Comparison of ENCODE assay signal across 8 cellular contexts in genomic region chr15:89888214-89888804, GRCh38. TPM values are rescaled to one million over a fixed set of nuclear protein-coding genes. Genes with fewer than 3 reads are reported as not detected.
A peak's percentile ranks its signal among the peaks of the same experiment; 100 is the strongest.
DNase-seq lines count a peak whose midpoint lies in the region; TF ChIP-seq lines count a peak whose summit lies in the region.

No MANE protein-coding gene starts in this region.

- H3K27ac Mint-ChIP-seq in H9, result no peak overlapping the region
- no peak overlapping the region for H3K27ac Mint-ChIP-seq in activated CD4-positive, alpha-beta memory T cell treated with anti-CD3 and anti-CD28 coated beads, Interleukin-2, amount 10 ng/mL, durations not matched to agents 7 days and 5 days

- H2AK5ac ChIP-seq in H9 (ENCODE audit: insufficient read length, low read length), result no peak overlapping the region

- H3K56ac ChIP-seq in H9 (ENCODE audit: insufficient read length, low read depth, low read length), result no peak overlapping the region

- no peak overlapping the region for H2BK12ac ChIP-seq in H9 (ENCODE audit: insufficient read length, low read depth, low read length)

- no peak overlapping the region for H3K4me3 Mint-ChIP-seq in H9
- no peak overlapping the region for H3K4me3 Mint-ChIP-seq in activated CD4-positive, alpha-beta memory T cell treated with anti-CD3 and anti-CD28 coated beads, Interleukin-2, amount 10 ng/mL, durations not matched to agents 7 days and 5 days

- H3F3A ChIP-seq in SK-N-SH (replicated peaks; ENCODE audit: insufficient read depth), result peaks cover 16% of the 10 kb centered on the region

- POLR2A ChIA-PET in SK-N-SH (lab: Yijun Ruan, JAX), result no interaction called here
- POLR2A ChIA-PET in activated CD4-positive, alpha-beta memory T cell treated with anti-CD3 and anti-CD28 coated beads, Interleukin-2, amount 10 ng/mL, durations not matched to agents 7 days and 5 days (lab: Charles Lee), result interaction anchor here (0.8 kb wide), 1 partner anchor 191 kb away, joined by 3 read pairs; no protein-coding TSS in a partner anchor

- no peak overlapping the region for H2BK15ac ChIP-seq in H9 (ENCODE audit: low read depth, low read length)

- H4K91ac ChIP-seq in H9 (ENCODE audit: insufficient read length, low read depth, low read length), result no peak overlapping the region

- no CpG with 5 or more reads among the region's 4 CpGs for WGBS in H9 (ENCODE audit: extremely low coverage, insufficient read length, low lambda C conversion rate)
- WGBS in SK-N-SH (ENCODE audit: low lambda C conversion rate), result 53% methylated on average over 4 of the region's 4 CpGs

- no peak overlapping the region for H2BK120ac ChIP-seq in H9 (ENCODE audit: low read depth, low read length, poor library complexity, severe bottlenecking)

- H3K23me2 ChIP-seq in H9 (ENCODE audit: insufficient read length, low read depth, low read length, poor library complexity, severe bottlenecking), result peaks cover 4% of the 10 kb centered on the region

- no peaks in the 10 kb centered on the region for H3K9me3 ChIP-seq in H9 (ENCODE audit: control insufficient read depth, low read depth, low read length)
- no peaks in the 10 kb centered on the region for H3K9me3 ChIP-seq in SK-N-SH

- H3K79me1 ChIP-seq in H9 (ENCODE audit: insufficient read depth, low read depth, low read length, poor library complexity, severe bottlenecking), result peaks cover 6% of the 10 kb centered on the region

- H3K36me3 Mint-ChIP-seq in H9 (ENCODE audit: insufficient read depth in 1 of 3, low read depth in 3 of 3), result peaks cover 6 to 35% (median 35%) of the 10 kb centered on the region in 3 experiments; a peak in 6 of 7 replicates
- H3K36me3 Mint-ChIP-seq in activated CD4-positive, alpha-beta memory T cell treated with anti-CD3 and anti-CD28 coated beads, Interleukin-2, amount 10 ng/mL, durations not matched to agents 7 days and 5 days (ENCODE audit: low read depth), result peaks cover 44% of the 10 kb centered on the region

- no peak overlapping the region for H3K14ac ChIP-seq in H9 (ENCODE audit: insufficient read depth, low read length)

- H3K4me2 ChIP-seq in H9 (ENCODE audit: insufficient read depth, insufficient read length, low read length), result no peak overlapping the region
- no peak overlapping the region for H3K4me2 ChIP-seq in SK-N-SH

- H3K27me3 ChIP-seq in H9 (ENCODE audit: insufficient read depth, low read length) (no peaks in the 10 kb centered on the region), SK-N-SH (ENCODE audit: insufficient read depth) (no peaks in the 10 kb centered on the region)

- CTCF ChIA-PET in SK-N-SH (lab: Yijun Ruan, JAX), result interaction anchor here (0.7 to 7.4 kb wide), 13 partner anchors 10 to 242 kb away, joined by 3 to 58 read pairs (median 4); partner anchors contain the start of gene MESP1
- CTCF ChIA-PET in activated CD4-positive, alpha-beta memory T cell treated with anti-CD3 and anti-CD28 coated beads, Interleukin-2, amount 10 ng/mL, durations not matched to agents 7 days and 5 days (lab: Charles Lee), result interaction anchor here (1.0 to 10.1 kb wide), 9 partner anchors 10 to 183 kb away, joined by 3 to 119 read pairs (median 11); partner anchors contain the start of gene MESP1

- H3K4me1 Mint-ChIP-seq in H9, result peaks cover 2 to 4% of the 10 kb centered on the region in 2 experiments; a peak in 1 of 4 replicates
- H3K4me1 Mint-ChIP-seq in activated CD4-positive, alpha-beta memory T cell treated with anti-CD3 and anti-CD28 coated beads, Interleukin-2, amount 10 ng/mL, durations not matched to agents 7 days and 5 days, result peaks cover 29% of the 10 kb centered on the region

- no peak overlapping the region for H3K27ac ChIP-seq in H9 (ENCODE audit: insufficient read length, low read depth, low read length)
- H3K27ac ChIP-seq in SK-N-SH (ENCODE audit: low read depth in 2 of 2, low read length in 1 of 2), result no peak overlapping the region

- no peak overlapping the region for H3K4me3 ChIP-seq in AG10803 (ENCODE audit: low read length)
- H3K4me3 ChIP-seq in SK-N-SH (ENCODE audit: low read depth in 2 of 2, low read length in 1 of 2), result no peak overlapping the region

- H4K20me1 ChIP-seq in H9 (ENCODE audit: control insufficient read depth, insufficient read depth, insufficient read length) (no peaks in the 10 kb centered on the region), SK-N-SH (ENCODE audit: insufficient read depth) (no peaks in the 10 kb centered on the region)

- H3K79me2 ChIP-seq in H9 (ENCODE audit: insufficient read depth, low read length) (no peaks in the 10 kb centered on the region; the same call in 1 of the 2 replicates), SK-N-SH (ENCODE audit: insufficient read depth) (peaks cover 40% of the 10 kb centered on the region)

- H2BK20ac ChIP-seq in H9 (ENCODE audit: low read depth, low read length, poor library complexity, severe bottlenecking), result no peak overlapping the region

- peak; percentile 93 for DNase-seq in AG10803 (ENCODE audit: low read depth)
- DNase-seq in H9, result no peak
- DNase-seq in SK-N-SH, result no peak
- peak; percentile 34 for DNase-seq in hepatic stellate cell (ENCODE audit: low spot score)
- no peak for DNase-seq in activated CD4-positive, alpha-beta memory T cell treated with anti-CD3 and anti-CD28 coated beads, Interleukin-2, amount 10 ng/mL, durations not matched to agents 7 days and 5 days
- DNase-seq in NCI-H187 treated with DMSO at 0.1 percent for 48 hours (lab: John Stamatoyannopoulos, UW), result no peak
- no peak for DNase-seq in stimulated activated CD4-positive, alpha-beta T cell treated with anti-CD3 and anti-CD28 coated beads, Interleukin-15, amount 100 ng/mL, for 24 hours
- DNase-seq in activated CD4-positive, CD25-positive, alpha-beta regulatory T cell treated with anti-CD3 and anti-CD28 coated beads, Interleukin-2, amount 50 U/mL, for 72 hours, result no peak

- no peak overlapping the region for H3K4ac ChIP-seq in H9 (ENCODE audit: low read depth, low read length)

- H2BK5ac ChIP-seq in H9 (ENCODE audit: insufficient read length, low read length), result no peak overlapping the region

- H3K9me2 ChIP-seq in SK-N-SH, result no peaks in the 10 kb centered on the region

- H3T11ph ChIP-seq in H9 (ENCODE audit: low read length), result no peak overlapping the region

- H3K9me3 Mint-ChIP-seq in H9, result no peaks in the 10 kb centered on the region
- no peaks in the 10 kb centered on the region for H3K9me3 Mint-ChIP-seq in activated CD4-positive, alpha-beta memory T cell treated with anti-CD3 and anti-CD28 coated beads, Interleukin-2, amount 10 ng/mL, durations not matched to agents 7 days and 5 days

- no peak overlapping the region for H3K18ac ChIP-seq in H9 (ENCODE audit: insufficient read length, low read depth, low read length)

- no peaks in the 10 kb centered on the region for H3K4me1 ChIP-seq in H9 (ENCODE audit: insufficient read depth, low read length)
- peaks cover 0 to 2% of the 10 kb centered on the region in 2 experiments; a peak in 1 of 4 replicates for H3K4me1 ChIP-seq in SK-N-SH (ENCODE audit: control insufficient read depth in 1 of 2, insufficient read depth in 2 of 2, low read depth in 1 of 2, low read length in 1 of 2)

- no peaks in the 10 kb centered on the region for H3K27me3 Mint-ChIP-seq in H9 (ENCODE audit: low read depth)
- no peaks in the 10 kb centered on the region for H3K27me3 Mint-ChIP-seq in activated CD4-positive, alpha-beta memory T cell treated with anti-CD3 and anti-CD28 coated beads, Interleukin-2, amount 10 ng/mL, durations not matched to agents 7 days and 5 days

- TF ChIP-seq EP300 in SK-N-SH (IDR thresholded peaks at IDR 0.05; ENCODE audit: borderline replicate concordance in 1 of 2, low read depth in 1 of 2, low read length in 1 of 2), result no peak

- H3K9ac ChIP-seq in H9 (ENCODE audit: extremely low read depth, insufficient read length, low read length) (no peak overlapping the region), SK-N-SH (no peak overlapping the region)

- no peak overlapping the region for H2AFZ ChIP-seq in H9 (ENCODE audit: low read length)
- no peak overlapping the region for H2AFZ ChIP-seq in SK-N-SH (ENCODE audit: low read depth)

- H4K5ac ChIP-seq in H9 (ENCODE audit: insufficient read length, low read depth, low read length), result no peak overlapping the region

- TF ChIP-seq CTCF in AG10803 (conservative IDR thresholded peaks at IDR 0.05; ENCODE audit: low read length), result peak; percentile 73
- TF ChIP-seq CTCF in H9 (conservative IDR thresholded peaks at IDR 0.05), result peak; percentile 66
- TF ChIP-seq CTCF in SK-N-SH (IDR thresholded peaks at IDR 0.05), result peak; percentile 67

- peaks cover 18 to 47% of the 10 kb centered on the region in 2 experiments for H3K36me3 ChIP-seq in SK-N-SH (replicated peaks in 1 of 2; ENCODE audit: control insufficient read depth in 1 of 2, insufficient read depth in 2 of 2, low read length in 1 of 2)

- H3K23ac ChIP-seq in H9 (ENCODE audit: insufficient read length, low read depth, low read length), result no peak overlapping the region

- TF ChIP-seq RAD21 in SK-N-SH (IDR thresholded peaks at IDR 0.05; ENCODE audit: low read length), result peak; percentile 59

- H4K8ac ChIP-seq in H9 (replicated peaks; ENCODE audit: insufficient read length, low read depth, low read length), result no peak overlapping the region

TF ChIP-seq in SK-N-SH, 30 proteins besides CTCF, POLR2A, EP300 and RAD21:
- TF ChIP-seq TCF12 (IDR thresholded peaks at IDR 0.05), result peak; percentile 18; the same call in 1 of the 2 replicates
- peak; percentile 45 for TF ChIP-seq SMC3 (IDR thresholded peaks at IDR 0.05; ENCODE audit: low read depth, low read length)
- no peak for TF ChIP-seq USF1 (IDR thresholded peaks at IDR 0.05; ENCODE audit: borderline replicate concordance, low read depth)

RNA-seq across cellular contexts. Expression of gene AP3S2, which starts 5.5 kb away (rescaled TPM):
- 33.9 and 38.5 TPM in 2 replicates for total RNA-seq in H9 (2021)
- polyA plus RNA-seq in SK-N-SH (2012; rRNA removed), result 11.9 and 19.4 TPM in 2 replicates
- 26.2 and 27.1 TPM in 2 replicates for polyA plus RNA-seq in SK-N-SH (2012; cell fraction: cytosol; rRNA removed)
- polyA plus RNA-seq in SK-N-SH (2012; cell fraction: nucleus; rRNA removed), result 15.0 and 20.9 TPM in 2 replicates
- total RNA-seq in activated CD4-positive, alpha-beta memory T cell treated with anti-CD3 and anti-CD28 coated beads, Interleukin-2, amount 10 ng/mL, durations not matched to agents 7 days and 5 days, result 10 to 100 TPM; 28.3 to 30.3 TPM

RNA-seq across cellular contexts. Expression of gene ARPIN, which starts 24.4 kb away (rescaled TPM):
- 5.5 and 6.4 TPM in 2 replicates for total RNA-seq in H9 (2021)
- 13.0 and 13.5 TPM in 2 replicates for polyA plus RNA-seq in SK-N-SH (2012; rRNA removed)
- 11.4 and 11.6 TPM in 2 replicates for polyA plus RNA-seq in SK-N-SH (2012; cell fraction: cytosol; rRNA removed)
- polyA plus RNA-seq in SK-N-SH (2012; cell fraction: nucleus; rRNA removed), result 13.0 and 13.8 TPM in 2 replicates
- total RNA-seq in activated CD4-positive, alpha-beta memory T cell treated with anti-CD3 and anti-CD28 coated beads, Interleukin-2, amount 10 ng/mL, durations not matched to agents 7 days and 5 days, result not detected

Comparison
In these comparisons a context has a peak if more than half of its experiments do, and no peak if none do; other contexts are left out.
1. DNase-seq: peak in AG10803 (single experiment) and hepatic stellate cell (single experiment); none in H9 (single experiment), SK-N-SH (single experiment), activated CD4-positive, alpha-beta memory T cell treated with anti-CD3 and anti-CD28 coated beads, Interleukin-2, amount 10 ng/mL, durations not matched to agents 7 days and 5 days (single experiment), NCI-H187 treated with DMSO at 0.1 percent for 48 hours (single experiment), stimulated activated CD4-positive, alpha-beta T cell treated with anti-CD3 and anti-CD28 coated beads, Interleukin-15, amount 100 ng/mL, for 24 hours (single experiment) and activated CD4-positive, CD25-positive, alpha-beta regulatory T cell treated with anti-CD3 and anti-CD28 coated beads, Interleukin-2, amount 50 U/mL, for 72 hours (single experiment).
2. Peak in every context shown above with its lines, with median percentiles within 50 percentile points of each other: CTCF ChIP-seq.